10 cellular contexts compared by ENCODE assay signal in genomic region chr4:122701965-122702364, GRCh38.
"Had no signal": no experiment of that assay in that cellular context is flagged by ENCODE, and none has a peak within 500 bp of the region (broad histone marks: within the 10 kb centered on the region; RNA-seq: fewer than 3 reads in every experiment).

No MANE protein-coding gene starts in this region.

- H3K27ac Mint-ChIP-seq: naive B cell; stimulated activated memory B cell treated with anti-CD40 and anti-IgM and Interleukin-4, amounts not matched to agents 10 μg/mL and 1 μg/mL and 100 μg/mL, for 72 hours had no signal

- ATAC-seq: gastroesophageal sphincter; left colon; pancreas; stimulated activated memory B cell treated with anti-CD40 and anti-IgM and Interleukin-4, amounts not matched to agents 10 μg/mL and 1 μg/mL and 100 μg/mL, for 72 hours had no signal

- DNase-seq: activated CD4-positive, alpha-beta T cell treated with anti-CD3 and anti-CD28 coated beads, Interleukin-2, amount 50 U/mL, for 4 hours; left colon; naive B cell; pancreas; stimulated activated CD4-positive, alpha-beta T cell treated with anti-CD3 and anti-CD28 coated beads, Interleukin-2, amount 100 ng/mL, for 48 hours; thyroid gland had no signal

- H3K4me1 Mint-ChIP-seq: naive B cell; stimulated activated memory B cell treated with anti-CD40 and anti-IgM and Interleukin-4, amounts not matched to agents 10 μg/mL and 1 μg/mL and 100 μg/mL, for 72 hours had no signal

- H3K36me3 Mint-ChIP-seq: activated naive CD4-positive, alpha-beta T cell treated with anti-CD3 and anti-CD28 coated beads, Interleukin-2, amount 50 U/mL, for 24 hours; naive B cell; stimulated activated memory B cell treated with anti-CD40 and anti-IgM and Interleukin-4, amounts not matched to agents 10 μg/mL and 1 μg/mL and 100 μg/mL, for 72 hours had no signal

- H3K4me3 Mint-ChIP-seq: naive B cell; stimulated activated memory B cell treated with anti-CD40 and anti-IgM and Interleukin-4, amounts not matched to agents 10 μg/mL and 1 μg/mL and 100 μg/mL, for 72 hours had no signal

- H3K9me3 Mint-ChIP-seq: stimulated activated memory B cell treated with anti-CD40 and anti-IgM and Interleukin-4, amounts not matched to agents 10 μg/mL and 1 μg/mL and 100 μg/mL, for 72 hours; T-helper 2 cell treated with Interferon-gamma antibody and Interleukin-4, amounts not matched to agents 5 μg/mL and 100 μg/mL, for 36 hours had no signal

- H3K27me3 Mint-ChIP-seq: activated naive CD4-positive, alpha-beta T cell treated with anti-CD3 and anti-CD28 coated beads, Interleukin-2, amount 50 U/mL, for 24 hours had no signal
